8 cellular contexts compared by ENCODE assay signal in genomic region chr12:112107728-112108447, GRCh38. TPM values are rescaled to one million over a fixed set of nuclear protein-coding genes. Genes with fewer than 3 reads are reported as not detected.
DNase-seq lines count a peak whose midpoint lies in the region; ATAC-seq and TF ChIP-seq lines count a peak whose summit lies in the region.

No MANE protein-coding gene starts in this region.

- H3K27ac ChIP-seq in RWPE2 (ENCODE audit: poor library complexity, severe bottlenecking) (peak overlapping the region; percentile 91), suprapubic skin (peak overlapping the region; percentile 96)

- TF ChIP-seq CTCF in RWPE2 (IDR thresholded peaks at IDR 0.05; ENCODE audit: poor library complexity, severe bottlenecking): no peak
- no peak for TF ChIP-seq CTCF in chondrocyte (IDR thresholded peaks at IDR 0.05)
- no peak for TF ChIP-seq CTCF in suprapubic skin (IDR thresholded peaks at IDR 0.05)

- H3K27me3 Mint-ChIP-seq in chondrocyte (ENCODE audit: low read depth): no peaks in the 10 kb centered on the region

- TF ChIP-seq EP300 in suprapubic skin (IDR thresholded peaks at IDR 0.05): no peak

- H3K27me3 ChIP-seq in RWPE2 (ENCODE audit: insufficient read depth, poor library complexity, severe bottlenecking) (no peaks in the 10 kb centered on the region), suprapubic skin (no peaks in the 10 kb centered on the region)

- H3K36me3 Mint-ChIP-seq in chondrocyte (ENCODE audit: low read depth): peaks cover 3% of the 10 kb centered on the region

- DNase-seq in AG20443 (ENCODE audit: low spot score): peak; percentile 33
- no peak for DNase-seq in RWPE2 (ENCODE audit: low spot score)
- no peak for DNase-seq in chondrocyte (ENCODE audit: low spot score)
- peak; percentile 22 for DNase-seq in medulla oblongata (ENCODE audit: extremely low spot score)
- DNase-seq in suprapubic skin (ENCODE audit: low spot score in 2 of 2): peak in 1 of 2 donors; percentile 74
- DNase-seq in OCI-M2 (lab: John Stamatoyannopoulos, UW; ENCODE audit: unreplicated experiment): no peak

- H3K4me1 ChIP-seq in RWPE2 (ENCODE audit: insufficient read depth, poor library complexity, severe bottlenecking): peaks cover 16% of the 10 kb centered on the region
- H3K4me1 ChIP-seq in suprapubic skin: peaks cover 55% of the 10 kb centered on the region

- under 1% methylated on average over 12 of the region's 23 CpGs for WGBS in suprapubic skin

- TF ChIP-seq POLR2A in suprapubic skin (IDR thresholded peaks at IDR 0.05): no peak

- H3K9me3 ChIP-seq in RWPE2 (ENCODE audit: severe bottlenecking): no peaks in the 10 kb centered on the region
- no peaks in the 10 kb centered on the region for H3K9me3 ChIP-seq in suprapubic skin

- peaks cover 35% of the 10 kb centered on the region for H3K4me1 Mint-ChIP-seq in chondrocyte (ENCODE audit: low read depth)

- H3K9me3 Mint-ChIP-seq in chondrocyte (ENCODE audit: low read depth): no peaks in the 10 kb centered on the region

- H3K36me3 ChIP-seq in RWPE2 (ENCODE audit: low read depth): peaks cover 26% of the 10 kb centered on the region
- no peaks in the 10 kb centered on the region for H3K36me3 ChIP-seq in suprapubic skin

- H3K4me3 ChIP-seq in RWPE2 (ENCODE audit: severe bottlenecking): peak overlapping the region; percentile 85
- peak overlapping the region; percentile 89 for H3K4me3 ChIP-seq in suprapubic skin

- peak overlapping the region; percentile 96 for H3K4me3 Mint-ChIP-seq in chondrocyte (ENCODE audit: unreplicated experiment)

- H3K27ac Mint-ChIP-seq in chondrocyte (ENCODE audit: unreplicated experiment): peak overlapping the region; percentile 91

- ATAC-seq in GM21381 (IDR thresholded peaks at IDR 0.05; ENCODE audit: unreplicated experiment) (peak; percentile 30), RWPE2 (ENCODE audit: low read depth) (peak; percentile 9; the same call in 2 of the 3 replicates), GM18520 (IDR thresholded peaks at IDR 0.05; ENCODE audit: unreplicated experiment) (no peak)

RNA-seq across cellular contexts. Expression of gene NAA25, which starts 0.7 kb away (rescaled TPM):
- total RNA-seq in chondrocyte (12.3 to 22.0 TPM (median 14.1 TPM) in 3 replicates), suprapubic skin (10 to 100 TPM; 21.1 to 68.6 (median 29.0) TPM)

RNA-seq across cellular contexts. Expression of gene TRAFD1, which starts 17.5 kb away (rescaled TPM):
- total RNA-seq in chondrocyte: 27.5 to 34.0 TPM (median 29.7 TPM) in 3 replicates
- total RNA-seq in suprapubic skin: 10 to 100 TPM; 44.6 to 88.1 (median 54.6) TPM

Comparison
In these comparisons a context has a peak if more than half of its experiments do, and no peak if none do; other contexts are left out.
1. DNase-seq: peak in AG20443 (single experiment) and medulla oblongata (single experiment); none in RWPE2 (single experiment), chondrocyte (single experiment) and OCI-M2 (single experiment).